ENCODE assay signal across 15 cellular contexts in genomic region chr4:67566335-67566734, GRCh38. TPM values are rescaled to one million over a fixed set of nuclear protein-coding genes. Genes with fewer than 3 reads are reported as not detected.
"Had no signal": no experiment of that assay in that cellular context is flagged by ENCODE, and none has a peak within 500 bp of the region (broad histone marks: within the 10 kb centered on the region; RNA-seq: fewer than 3 reads in every experiment).

No MANE protein-coding gene starts in this region.

- H3K4me1 ChIP-seq: gastrocnemius medialis, thyroid gland, uterus had no signal

- H3K9me3 Mint-ChIP-seq: activated CD4-positive, alpha-beta T cell treated with anti-CD3 and anti-CD28 coated beads, Interleukin-2, amount 10 ng/mL, durations not matched to agents 7 days and 5 days; nephron had no signal

- H3K27me3 Mint-ChIP-seq: activated CD4-positive, alpha-beta T cell treated with anti-CD3 and anti-CD28 coated beads, Interleukin-2, amount 10 ng/mL, durations not matched to agents 7 days and 5 days had no signal

- H3K9me3 ChIP-seq: gastrocnemius medialis, thyroid gland, uterus had no signal

- DNase-seq: activated CD4-positive, alpha-beta T cell treated with anti-CD3 and anti-CD28 coated beads, Interleukin-2, amount 10 ng/mL, durations not matched to agents 7 days and 5 days; effector CD4-positive, alpha-beta T cell; gastrocnemius medialis; islet precursor cell; mammary epithelial cell; stimulated activated CD4-positive, alpha-beta T cell treated with anti-CD3 and anti-CD28 coated beads, Interleukin-12 subunit alpha, Interleukin-12 subunit beta, amount 100 ng/mL, for 4 hours; stimulated activated CD4-positive, alpha-beta T cell treated with anti-CD3 and anti-CD28 coated beads, Interleukin-2, amount 100 ng/mL, for 48 hours; stimulated activated CD8-positive, alpha-beta memory T cell treated with anti-CD3 and anti-CD28 coated beads, Interleukin-4, amount 100 ng/mL, for 48 hours; thyroid gland; uterus had no signal

- H3K4me3 Mint-ChIP-seq: activated CD4-positive, alpha-beta T cell treated with anti-CD3 and anti-CD28 coated beads, Interleukin-2, amount 10 ng/mL, durations not matched to agents 7 days and 5 days; nephron had no signal

- H3K4me3 ChIP-seq: cardiac muscle cell, gastrocnemius medialis, thyroid gland, uterus had no signal

- H3K36me3 ChIP-seq: cardiac muscle cell, gastrocnemius medialis, thyroid gland, uterus had no signal

- H3K27ac ChIP-seq: cardiac muscle cell, gastrocnemius medialis, thyroid gland, uterus had no signal

- ATAC-seq: gastrocnemius medialis, left lobe of liver had no signal

- H3K4me1 Mint-ChIP-seq: nephron had no signal

- H3K27ac Mint-ChIP-seq: activated CD4-positive, alpha-beta T cell treated with anti-CD3 and anti-CD28 coated beads, Interleukin-2, amount 10 ng/mL, durations not matched to agents 7 days and 5 days; nephron had no signal

- H3K27me3 ChIP-seq: cardiac muscle cell, gastrocnemius medialis, thyroid gland, uterus had no signal

RNA-seq across cellular contexts. Expression of gene STAP1, which starts 7.8 kb away (rescaled TPM):
- total RNA-seq: cardiac muscle cell, fibroblast of lung, gastrocnemius medialis, left lobe of liver, mammary epithelial cell, osteocyte, thyroid gland had no signal
- polyA plus RNA-seq: fibroblast of lung, mammary epithelial cell had no signal
